In genomic region chr5:1521054-1521453, GRCh38 we compare ENCODE assay signal across 10 cellular contexts. TPM values are rescaled to one million over a fixed set of nuclear protein-coding genes. Genes with fewer than 3 reads are reported as not detected.
DNase-seq lines count a peak whose midpoint lies in the region; ATAC-seq and TF ChIP-seq lines count a peak whose summit lies in the region.
"Had no signal": no experiment of that assay in that cellular context is flagged by ENCODE, and none has a peak within 500 bp of the region (broad histone marks: within the 10 kb centered on the region; RNA-seq: fewer than 3 reads in every experiment).

No MANE protein-coding gene starts in this region.

- no peaks in the 10 kb centered on the region for H3K27me3 ChIP-seq in A673 (replicated peaks; ENCODE audit: insufficient read depth, low read depth, low read length, poor library complexity)
- H3K27me3 ChIP-seq in GM06990 (replicated peaks; ENCODE audit: control insufficient read depth, insufficient read depth, low read length): no peaks in the 10 kb centered on the region

- H3K27me3 Mint-ChIP-seq in T-helper 17 cell (no peaks in the 10 kb centered on the region), memory B cell (no peaks in the 10 kb centered on the region)

- H3K36me3 Mint-ChIP-seq in T-helper 17 cell (ENCODE audit: low read depth) (no peaks in the 10 kb centered on the region), memory B cell (peaks cover 9% of the 10 kb centered on the region)

- peak overlapping the region; percentile 19 for H3K4me3 Mint-ChIP-seq in T-helper 17 cell
- H3K4me3 Mint-ChIP-seq in memory B cell: peak overlapping the region; percentile 1

- H3K4me3 ChIP-seq in A673 (ENCODE audit: low read depth, low read length, poor library complexity, severe bottlenecking) (no peak overlapping the region), GM06990 (replicated peaks; ENCODE audit: low read depth, low read length) (peak overlapping the region; percentile 85)

- H3K9me3 ChIP-seq in A673 (ENCODE audit: low read depth, low read length, poor library complexity, severe bottlenecking): no peaks in the 10 kb centered on the region
- no peaks in the 10 kb centered on the region for H3K9me3 ChIP-seq in T-helper 17 cell (ENCODE audit: control insufficient read depth, low read length, poor library complexity, severe bottlenecking)
- H3K9me3 ChIP-seq: Caco-2 had no signal

- CTCF ChIA-PET in A673 (lab: Charles Lee): no interaction called here

- no peak for TF ChIP-seq CTCF in A673 (conservative IDR thresholded peaks at IDR 0.05; ENCODE audit: low read depth, low read length)
- TF ChIP-seq CTCF in GM06990 (IDR thresholded peaks at IDR 0.05; ENCODE audit: insufficient read depth, low read length, poor library complexity, severe bottlenecking): no peak

- H3K9me3 Mint-ChIP-seq in memory B cell: no peaks in the 10 kb centered on the region

- H3K36me3 ChIP-seq in A673 (ENCODE audit: insufficient read depth, low read length, poor library complexity, severe bottlenecking): peaks cover 18% of the 10 kb centered on the region
- peaks cover 27% of the 10 kb centered on the region for H3K36me3 ChIP-seq in GM06990 (ENCODE audit: control insufficient read depth, insufficient read depth, low read length)

- ATAC-seq in T-helper 17 cell (no peak), memory B cell (ENCODE audit: low read depth) (no peak)

- intact Hi-C loops in A673 (cut with micrococcal nuclease; ENCODE audit: unreplicated experiment): loop anchor here (5.0 kb wide), 1 partner anchor 121 kb away; no protein-coding TSS in a partner anchor

- BruUV-seq in A673 (replicated peaks; lab: Mats Ljungman, UMichigan): TSS peak; percentile 27

- no peak for DNase-seq in A673 (ENCODE audit: low spot score)
- DNase-seq in GM06990 (ENCODE audit: extremely low read depth, insufficient read length): no peak
- no peak for DNase-seq in T-helper 17 cell
- DNase-seq in memory B cell (ENCODE audit: low spot score in 2 of 2): no peak
- DNase-seq in NCI-H1436 (lab: John Stamatoyannopoulos, UW): no peak
- no peak for DNase-seq in NK-92 (lab: John Stamatoyannopoulos, UW; ENCODE audit: unreplicated experiment)
- no peak for DNase-seq in hypothalamus (lab: John Stamatoyannopoulos, UW)
- DNase-seq in pons (ENCODE audit: low spot score): no peak
- DNase-seq: Caco-2, NCI-H510A had no signal

- H3K27ac Mint-ChIP-seq in T-helper 17 cell (no peak overlapping the region), memory B cell (no peak overlapping the region)

- POLR2A ChIA-PET in A673 (lab: Charles Lee; ENCODE audit: low non-redundant PET): no interaction called here

- peaks cover 11% of the 10 kb centered on the region for H3K4me1 ChIP-seq in A673 (ENCODE audit: insufficient read depth, low read length, poor library complexity, severe bottlenecking)

- peak overlapping the region; percentile 59 for H3K27ac ChIP-seq in A673 (ENCODE audit: low read depth, low read length, poor library complexity, severe bottlenecking)

- H3K4me1 Mint-ChIP-seq in T-helper 17 cell (peaks cover 32% of the 10 kb centered on the region), memory B cell (peaks cover 28% of the 10 kb centered on the region)

RNA-seq across cellular contexts. Expression of gene LPCAT1, which starts 2.7 kb away (rescaled TPM):
- 86.9 and 97.3 TPM in 2 replicates for total RNA-seq in A673 (2021)
- total RNA-seq in T-helper 17 cell: 10 to 100 TPM; 23.4 to 24.8 TPM
